8 cellular contexts compared by ENCODE assay signal in the genomic region with DNA sequence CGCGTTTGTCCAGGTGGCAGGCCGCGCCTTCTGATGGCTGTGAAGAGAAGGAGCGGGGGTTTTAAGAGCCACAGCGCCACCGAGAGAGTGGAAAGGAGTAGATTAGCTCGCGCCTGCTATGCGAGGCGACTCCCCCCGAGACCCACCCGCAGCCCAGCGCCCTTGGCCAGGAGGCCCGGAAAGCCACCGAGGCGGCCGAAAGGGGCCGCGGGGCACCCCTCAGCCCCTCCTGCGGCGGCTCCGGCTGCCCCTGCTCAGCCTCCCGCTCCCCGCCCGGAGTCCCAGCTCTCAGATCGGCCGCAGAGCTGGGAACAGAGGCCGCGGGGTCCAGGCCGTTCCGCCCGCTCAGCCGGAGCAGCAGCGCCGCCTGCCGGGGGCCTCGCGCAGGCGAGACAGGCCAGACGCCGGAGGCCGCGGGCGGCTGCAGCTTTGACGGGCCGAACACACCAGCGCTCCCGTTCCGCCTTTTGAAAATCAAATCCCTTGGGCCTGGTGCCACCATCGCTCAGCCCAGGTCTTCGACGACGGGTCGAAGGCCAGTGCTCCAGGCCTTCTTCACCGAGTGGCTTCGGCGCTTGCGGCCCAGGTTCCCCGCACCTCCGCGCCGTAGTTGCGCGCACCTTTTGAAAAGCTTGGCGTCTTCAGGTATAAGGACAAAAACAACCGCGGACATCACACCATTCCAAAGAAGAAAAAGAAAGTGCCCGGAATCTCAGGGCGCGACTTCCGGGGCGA. TPM values are rescaled to one million over a fixed set of nuclear protein-coding genes. Genes with fewer than 3 reads are reported as not detected.
DNase-seq lines count a peak whose midpoint lies in the region; ATAC-seq and TF ChIP-seq lines count a peak whose summit lies in the region.

No MANE protein-coding gene starts in this region.

- no peaks in the 10 kb centered on the region for H3K79me2 ChIP-seq in DND-41 (ENCODE audit: insufficient read depth, low read length)

- no peaks in the 10 kb centered on the region for H4K20me1 ChIP-seq in DND-41 (ENCODE audit: insufficient read depth, low read length)

- 0 out of 2 replicates have a peak overlapping the region, but pooled peaks have one; percentile 22 for H3K27ac ChIP-seq in DND-41 (ENCODE audit: low read length)

- H3K9ac ChIP-seq in DND-41 (ENCODE audit: low read depth, low read length): peak overlapping the region; percentile 58
- peak overlapping the region; percentile 39 for H3K9ac ChIP-seq in adipocyte (ENCODE audit: low read length)

- no peaks in the 10 kb centered on the region for H3K9me3 ChIP-seq in DND-41 (ENCODE audit: insufficient read depth, low read length, severe bottlenecking)
- peaks cover 4% of the 10 kb centered on the region for H3K9me3 ChIP-seq in adipocyte (ENCODE audit: control insufficient read depth, low read length)

- peak overlapping the region; percentile 21 to 55; a peak in 3 of 4 replicates for H3K4me3 ChIP-seq in DND-41 (ENCODE audit: low read depth in 1 of 2, low read length in 2 of 2)
- H3K4me3 ChIP-seq in Jurkat, Clone E6-1 (ENCODE audit: low read length): peak overlapping the region; percentile 40
- H3K4me3 ChIP-seq in adipocyte (ENCODE audit: low read length): peak overlapping the region; percentile 77

- DNase-seq in DND-41: peak; percentile 78
- DNase-seq in Jurkat, Clone E6-1 (ENCODE audit: low read depth, low spot score): peak; percentile 28
- DNase-seq in SK-N-DZ (ENCODE audit: low spot score): peak; percentile 22
- peak; percentile 86 for DNase-seq in adipocyte (ENCODE audit: low read depth)
- peak; percentile 74 for DNase-seq in hepatic stellate cell (ENCODE audit: low spot score)
- DNase-seq in retina: peak; percentile 95

- ATAC-seq in DND-41 (ENCODE audit: insufficient read depth, low read depth): peak; percentile 99
- peak; percentile 85 for ATAC-seq in GM21515 (IDR thresholded peaks at IDR 0.05; ENCODE audit: unreplicated experiment)
- ATAC-seq in GM19328 (IDR thresholded peaks at IDR 0.05; ENCODE audit: unreplicated experiment): no peak

- H3K27me3 ChIP-seq in DND-41 (ENCODE audit: insufficient read depth, low read length, poor library complexity) (peaks cover 9% of the 10 kb centered on the region), adipocyte (replicated peaks; ENCODE audit: control insufficient read depth, insufficient read depth, low read length) (peaks cover 58% of the 10 kb centered on the region)

- peak; percentile 86 for TF ChIP-seq CTCF in DND-41 (IDR thresholded peaks at IDR 0.05; ENCODE audit: borderline replicate concordance, extremely low read depth, low read length, poor library complexity, severe bottlenecking)

- H3K4me1 ChIP-seq in DND-41 (ENCODE audit: insufficient read depth, low read length) (peaks cover 12% of the 10 kb centered on the region), adipocyte (ENCODE audit: control insufficient read depth, insufficient read depth, low read length) (peaks cover 6% of the 10 kb centered on the region)

- no peaks in the 10 kb centered on the region for H3K36me3 ChIP-seq in DND-41 (ENCODE audit: insufficient read depth, low read length)
- H3K36me3 ChIP-seq in adipocyte (ENCODE audit: control insufficient read depth, insufficient read depth, low read length, severe bottlenecking): no peaks in the 10 kb centered on the region

- H2AFZ ChIP-seq in DND-41 (ENCODE audit: low read depth, low read length): peak overlapping the region; percentile 86

- H3K4me2 ChIP-seq in DND-41 (ENCODE audit: insufficient read depth, low read length): peak overlapping the region; percentile 87

RNA-seq across cellular contexts. Expression of a gene that starts 15.3 kb away (rescaled TPM):
- polyA plus RNA-seq in Jurkat, Clone E6-1 (2012; ENCODE audit: insufficient read depth, insufficient read length): not detected
- not detected in 2 replicates for polyA plus RNA-seq in SK-N-DZ (2014; cell fraction: cytosol; rRNA removed)
- not detected in 2 replicates for polyA plus RNA-seq in SK-N-DZ (2014; cell fraction: nucleus; rRNA removed)

RNA-seq across cellular contexts. Expression of a gene that starts 34.0 kb away (rescaled TPM):
- not detected for polyA plus RNA-seq in Jurkat, Clone E6-1 (2012; ENCODE audit: insufficient read depth, insufficient read length)
- not detected in 2 replicates for polyA plus RNA-seq in SK-N-DZ (2014; cell fraction: cytosol; rRNA removed)
- not detected in 2 replicates for polyA plus RNA-seq in SK-N-DZ (2014; cell fraction: nucleus; rRNA removed)

RNA-seq across cellular contexts. Expression of a gene that starts 34.7 kb away (rescaled TPM):
- not detected for polyA plus RNA-seq in Jurkat, Clone E6-1 (2012; ENCODE audit: insufficient read depth, insufficient read length)
- not detected in 2 replicates for polyA plus RNA-seq in SK-N-DZ (2014; cell fraction: cytosol; rRNA removed)
- not detected in 2 replicates for polyA plus RNA-seq in SK-N-DZ (2014; cell fraction: nucleus; rRNA removed)

Comparison
In these comparisons a context has a peak if more than half of its experiments do, and no peak if none do; other contexts are left out.
1. DNase-seq: peak in every context shown above with its lines; median percentile 95 in retina; 86 in adipocyte; 78 in DND-41; 74 in hepatic stellate cell; 28 in Jurkat, Clone E6-1; 22 in SK-N-DZ.